1 cellular context compared by ENCODE assay signal in genomic region chr13:48094781-48095502, GRCh38.
TF ChIP-seq lines count a peak whose summit lies in the region.

MED4 (minus strand) TSS chr13:48095104; CDS start chr13:48095078, 26 bp downstream.

TF ChIP-seq in HepG2, 621 proteins besides CTCF, POLR2A, EP300 and RAD21 (continued from another document and continues in another):
- TF ChIP-seq, protein P1, sequence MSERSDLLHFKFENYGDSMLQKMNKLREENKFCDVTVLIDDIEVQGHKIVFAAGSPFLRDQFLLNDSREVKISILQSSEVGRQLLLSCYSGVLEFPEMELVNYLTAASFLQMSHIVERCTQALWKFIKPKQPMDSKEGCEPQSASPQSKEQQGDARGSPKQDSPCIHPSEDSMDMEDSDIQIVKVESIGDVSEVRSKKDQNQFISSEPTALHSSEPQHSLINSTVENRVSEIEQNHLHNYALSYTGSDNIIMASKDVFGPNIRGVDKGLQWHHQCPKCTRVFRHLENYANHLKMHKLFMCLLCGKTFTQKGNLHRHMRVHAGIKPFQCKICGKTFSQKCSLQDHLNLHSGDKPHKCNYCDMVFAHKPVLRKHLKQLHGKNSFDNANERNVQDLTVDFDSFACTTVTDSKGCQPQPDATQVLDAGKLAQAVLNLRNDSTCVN (CRISPR knock-in tag; IDR thresholded peaks at IDR 0.05; ENCODE audit: borderline replicate concordance), result peak; percentile 72; the same call in 1 of the 2 replicates
- TF ChIP-seq MZF1 (CRISPR knock-in tag; IDR thresholded peaks at IDR 0.05; ENCODE audit: borderline replicate concordance) (no peak), GABPB1 (CRISPR knock-in tag; IDR thresholded peaks at IDR 0.05) (peak; percentile 97), ZNF572 (CRISPR knock-in tag; IDR thresholded peaks at IDR 0.05) (peak; percentile 86; the same call in 1 of the 2 replicates), KLF11 (CRISPR knock-in tag; IDR thresholded peaks at IDR 0.05) (no peak), AGO2 (optimal IDR thresholded peaks at IDR 0.05; ENCODE audit: low read depth, low read length) (peak; percentile 50), ZNF143 (CRISPR knock-in tag; IDR thresholded peaks at IDR 0.05) (no peak), BRF2 (CRISPR knock-in tag; IDR thresholded peaks at IDR 0.05) (no peak), ZNF839 (CRISPR knock-in tag; IDR thresholded peaks at IDR 0.05; ENCODE audit: borderline replicate concordance) (no peak; the same call in 1 of the 2 replicates), ZNF138 (CRISPR knock-in tag; IDR thresholded peaks at IDR 0.05; ENCODE audit: low read depth) (peak; percentile 60; the same call in 1 of the 2 replicates), KLF15 (CRISPR knock-in tag; IDR thresholded peaks at IDR 0.05; ENCODE audit: borderline replicate concordance) (no peak), ZSCAN12 (CRISPR knock-in tag; IDR thresholded peaks at IDR 0.05) (no peak), NFE2 (CRISPR knock-in tag; IDR thresholded peaks at IDR 0.05) (no peak), TRIM22 (IDR thresholded peaks at IDR 0.05) (no peak), PHF8 (CRISPR knock-in tag; IDR thresholded peaks at IDR 0.05) (peak; percentile 93), ARNT (IDR thresholded peaks at IDR 0.05) (no peak), SP1 (IDR thresholded peaks at IDR 0.05) (no peak), SP1 (CRISPR knock-in tag; IDR thresholded peaks at IDR 0.05) (peak; percentile 70; the same call in 1 of the 2 replicates), ARNTL (CRISPR knock-in tag; IDR thresholded peaks at IDR 0.05) (no peak), ZNF841 (CRISPR knock-in tag; IDR thresholded peaks at IDR 0.05; ENCODE audit: borderline replicate concordance) (no peak), CCAR2 (optimal IDR thresholded peaks at IDR 0.05; ENCODE audit: low read depth, low read length) (no peak), ZNF382 (CRISPR knock-in tag; IDR thresholded peaks at IDR 0.05; ENCODE audit: borderline replicate concordance) (no peak), ETS1 (CRISPR knock-in tag; IDR thresholded peaks at IDR 0.05) (no peak), BORCS8-MEF2B (CRISPR knock-in tag; IDR thresholded peaks at IDR 0.05) (peak; percentile 58; the same call in 1 of the 2 replicates), ZSCAN25 (CRISPR knock-in tag; IDR thresholded peaks at IDR 0.05) (0 out of 2 replicates have a peak, but pooled peaks have one; percentile 27), U2AF1 (optimal IDR thresholded peaks at IDR 0.05; ENCODE audit: low read depth, low read length) (peak; percentile 64), MXD4 (CRISPR knock-in tag; IDR thresholded peaks at IDR 0.05) (peak; percentile 74), ZBTB39 (CRISPR knock-in tag; IDR thresholded peaks at IDR 0.05) (no peak), CAMTA2 (CRISPR knock-in tag; IDR thresholded peaks at IDR 0.05; ENCODE audit: borderline replicate concordance) (no peak), GATAD1 (CRISPR knock-in tag; IDR thresholded peaks at IDR 0.05) (peak; percentile 99), SNRNP70 (IDR thresholded peaks at IDR 0.05; ENCODE audit: low read depth, low read length) (no peak), ARID3A (IDR thresholded peaks at IDR 0.05; ENCODE audit: low read depth, low read length) (no peak), SMAD1 (CRISPR knock-in tag; IDR thresholded peaks at IDR 0.05; ENCODE audit: borderline replicate concordance, low read depth) (0 out of 2 replicates have a peak, but pooled peaks have one; percentile 84), DNMT3B (CRISPR knock-in tag; conservative IDR thresholded peaks at IDR 0.05) (no peak; the same call in 1 of the 2 replicates), ZNF225 (CRISPR knock-in tag; IDR thresholded peaks at IDR 0.05) (peak; percentile 87; the same call in 1 of the 2 replicates), RBAK (CRISPR knock-in tag; IDR thresholded peaks at IDR 0.05) (no peak), NFE2L2 (IDR thresholded peaks at IDR 0.05; ENCODE audit: low read length) (no peak)
- TF ChIP-seq, protein P2, sequence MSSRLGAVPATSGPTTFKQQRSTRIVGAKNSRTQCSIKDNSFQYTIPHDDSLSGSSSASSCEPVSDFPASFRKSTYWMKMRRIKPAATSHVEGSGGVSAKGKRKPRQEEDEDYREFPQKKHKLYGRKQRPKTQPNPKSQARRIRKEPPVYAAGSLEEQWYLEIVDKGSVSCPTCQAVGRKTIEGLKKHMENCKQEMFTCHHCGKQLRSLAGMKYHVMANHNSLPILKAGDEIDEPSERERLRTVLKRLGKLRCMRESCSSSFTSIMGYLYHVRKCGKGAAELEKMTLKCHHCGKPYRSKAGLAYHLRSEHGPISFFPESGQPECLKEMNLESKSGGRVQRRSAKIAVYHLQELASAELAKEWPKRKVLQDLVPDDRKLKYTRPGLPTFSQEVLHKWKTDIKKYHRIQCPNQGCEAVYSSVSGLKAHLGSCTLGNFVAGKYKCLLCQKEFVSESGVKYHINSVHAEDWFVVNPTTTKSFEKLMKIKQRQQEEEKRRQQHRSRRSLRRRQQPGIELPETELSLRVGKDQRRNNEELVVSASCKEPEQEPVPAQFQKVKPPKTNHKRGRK (CRISPR knock-in tag; IDR thresholded peaks at IDR 0.05), result no peak
- TF ChIP-seq, protein P3, sequence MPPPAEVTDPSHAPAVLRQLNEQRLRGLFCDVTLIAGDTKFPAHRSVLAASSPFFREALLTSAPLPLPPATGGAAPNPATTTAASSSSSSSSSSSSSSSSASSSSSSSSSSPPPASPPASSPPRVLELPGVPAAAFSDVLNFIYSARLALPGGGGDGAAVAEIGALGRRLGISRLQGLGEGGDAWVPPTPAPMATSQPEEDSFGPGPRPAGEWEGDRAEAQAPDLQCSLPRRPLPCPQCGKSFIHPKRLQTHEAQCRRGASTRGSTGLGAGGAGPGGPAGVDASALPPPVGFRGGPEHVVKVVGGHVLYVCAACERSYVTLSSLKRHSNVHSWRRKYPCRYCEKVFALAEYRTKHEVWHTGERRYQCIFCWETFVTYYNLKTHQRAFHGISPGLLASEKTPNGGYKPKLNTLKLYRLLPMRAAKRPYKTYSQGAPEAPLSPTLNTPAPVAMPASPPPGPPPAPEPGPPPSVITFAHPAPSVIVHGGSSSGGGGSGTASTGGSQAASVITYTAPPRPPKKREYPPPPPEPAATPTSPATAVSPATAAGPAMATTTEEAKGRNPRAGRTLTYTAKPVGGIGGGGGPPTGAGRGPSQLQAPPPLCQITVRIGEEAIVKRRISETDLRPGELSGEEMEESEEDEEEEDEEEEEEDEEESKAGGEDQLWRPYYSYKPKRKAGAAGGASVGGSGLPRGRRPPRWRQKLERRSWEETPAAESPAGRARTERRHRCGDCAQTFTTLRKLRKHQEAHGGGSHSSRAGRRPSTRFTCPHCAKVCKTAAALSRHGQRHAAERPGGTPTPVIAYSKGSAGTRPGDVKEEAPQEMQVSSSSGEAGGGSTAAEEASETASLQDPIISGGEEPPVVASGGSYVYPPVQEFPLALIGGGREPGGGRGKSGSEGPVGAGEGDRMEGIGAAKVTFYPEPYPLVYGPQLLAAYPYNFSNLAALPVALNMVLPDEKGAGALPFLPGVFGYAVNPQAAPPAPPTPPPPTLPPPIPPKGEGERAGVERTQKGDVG (CRISPR knock-in tag; IDR thresholded peaks at IDR 0.05; ENCODE audit: borderline replicate concordance), result no peak; the same call in 1 of the 2 replicates
- TF ChIP-seq, protein P4, sequence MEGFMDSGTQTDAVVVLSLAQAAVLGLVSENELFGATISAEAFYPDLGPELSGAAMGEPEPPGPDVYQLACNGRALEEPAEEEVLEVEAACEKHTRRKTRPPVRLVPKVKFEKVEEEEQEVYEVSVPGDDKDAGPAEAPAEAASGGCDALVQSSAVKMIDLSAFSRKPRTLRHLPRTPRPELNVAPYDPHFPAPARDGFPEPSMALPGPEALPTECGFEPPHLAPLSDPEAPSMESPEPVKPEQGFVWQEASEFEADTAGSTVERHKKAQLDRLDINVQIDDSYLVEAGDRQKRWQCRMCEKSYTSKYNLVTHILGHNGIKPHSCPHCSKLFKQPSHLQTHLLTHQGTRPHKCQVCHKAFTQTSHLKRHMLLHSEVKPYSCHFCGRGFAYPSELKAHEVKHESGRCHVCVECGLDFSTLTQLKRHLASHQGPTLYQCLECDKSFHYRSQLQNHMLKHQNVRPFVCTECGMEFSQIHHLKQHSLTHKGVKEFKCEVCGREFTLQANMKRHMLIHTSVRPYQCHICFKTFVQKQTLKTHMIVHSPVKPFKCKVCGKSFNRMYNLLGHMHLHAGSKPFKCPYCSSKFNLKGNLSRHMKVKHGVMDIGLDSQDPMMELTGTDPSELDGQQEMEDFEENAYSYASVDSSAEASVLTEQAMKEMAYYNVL (CRISPR knock-in tag; IDR thresholded peaks at IDR 0.05; ENCODE audit: borderline replicate concordance), result no peak
